ENCODE assay signal across 13 cellular contexts in genomic region chr16:24800586-24800985, GRCh38. TPM values are rescaled to one million over a fixed set of nuclear protein-coding genes. Genes with fewer than 3 reads are reported as not detected.
A peak's percentile ranks its signal among the peaks of the same experiment; 100 is the strongest.
DNase-seq lines count a peak whose midpoint lies in the region; ATAC-seq lines count a peak whose summit lies in the region.
"Had no signal": no experiment of that assay in that cellular context is flagged by ENCODE, and none has a peak within 500 bp of the region (broad histone marks: within the 10 kb centered on the region; RNA-seq: fewer than 3 reads in every experiment).

No MANE protein-coding gene starts in this region.

- H3K27me3 ChIP-seq in mesenchymal stem cell (ENCODE audit: control insufficient read depth in 1 of 2, insufficient read depth in 1 of 2, low read length in 2 of 2), result no peaks in the 10 kb centered on the region

- H4K8ac ChIP-seq in mesenchymal stem cell (ENCODE audit: low read length), result no peak overlapping the region

- H2BK120ac ChIP-seq in mesenchymal stem cell (ENCODE audit: low read depth, low read length), result no peak overlapping the region

- no peak overlapping the region for H2BK15ac ChIP-seq in mesenchymal stem cell (ENCODE audit: low read depth, poor library complexity, severe bottlenecking)

- H4K91ac ChIP-seq in mesenchymal stem cell (ENCODE audit: low read length), result no peak overlapping the region

- H3K27ac ChIP-seq in mesenchymal stem cell (ENCODE audit: low read length, poor library complexity, severe bottlenecking), result no peak overlapping the region

- no peak overlapping the region for H3K4me2 ChIP-seq in mesenchymal stem cell (ENCODE audit: low read length, poor library complexity, severe bottlenecking)

- ATAC-seq in GM19452 (IDR thresholded peaks at IDR 0.05; ENCODE audit: unreplicated experiment) (no peak), HG03045 (IDR thresholded peaks at IDR 0.05; ENCODE audit: unreplicated experiment) (no peak)
- ATAC-seq: activated T-cell treated with anti-CD3 and anti-CD28 coated beads, Interleukin-2, amount 50 U/mL, for 4 hours; stimulated activated naive B cell treated with anti-CD40 and anti-IgM and Interleukin-4, amounts not matched to agents 10 μg/mL and 1 μg/mL and 100 μg/mL, for 72 hours had no signal

- no peak overlapping the region for H2AK5ac ChIP-seq in mesenchymal stem cell (ENCODE audit: low read length, severe bottlenecking)

- H2BK5ac ChIP-seq in mesenchymal stem cell (ENCODE audit: low read depth, low read length, poor library complexity, severe bottlenecking), result no peak overlapping the region

- peaks cover 26% of the 10 kb centered on the region for H3K79me1 ChIP-seq in mesenchymal stem cell (replicated peaks; ENCODE audit: low read length, poor library complexity, severe bottlenecking)

- H3K4me1 ChIP-seq in mesenchymal stem cell (ENCODE audit: control insufficient read depth, insufficient read depth, low read depth, low read length), result peaks cover 4% of the 10 kb centered on the region

- H3K9ac ChIP-seq in mesenchymal stem cell (ENCODE audit: low read length), result no peak overlapping the region

- H3K36me3 ChIP-seq in mesenchymal stem cell (ENCODE audit: control insufficient read depth in 1 of 2, insufficient read depth in 2 of 2, low read depth in 1 of 2, low read length in 2 of 2), result peaks cover 41 to 99% of the 10 kb centered on the region in 2 experiments

- H2AFZ ChIP-seq in mesenchymal stem cell (ENCODE audit: low read depth, low read length), result no peak overlapping the region

- H3K4me3 ChIP-seq in mesenchymal stem cell (ENCODE audit: insufficient read depth in 1 of 2, low read depth in 1 of 2, low read length in 2 of 2), result no peak overlapping the region

- DNase-seq in DMS 273 (lab: John Stamatoyannopoulos, UW; ENCODE audit: unreplicated experiment) (peak; percentile 53), DMS 273 treated with DMSO at 0.1 percent for 48 hours (lab: John Stamatoyannopoulos, UW) (no peak), NCI-H460 (ENCODE audit: extremely low read depth, low read depth) (peak; percentile 26), dermis blood vessel endothelial cell (peak; percentile 61), mesenchymal stem cell (peak; percentile 68), COLO668 (lab: John Stamatoyannopoulos, UW; ENCODE audit: unreplicated experiment) (no peak)
- DNase-seq: 8988T; activated T-cell treated with anti-CD3 and anti-CD28 coated beads, Interleukin-2, amount 50 U/mL, for 4 hours; NCI-H446 treated with DMSO at 0.1 percent for 48 hours; right cardiac atrium; stimulated activated naive B cell treated with anti-CD40 and anti-IgM and Interleukin-4, amounts not matched to agents 10 μg/mL and 1 μg/mL and 100 μg/mL, for 72 hours had no signal

- no peak overlapping the region for H3K14ac ChIP-seq in mesenchymal stem cell (ENCODE audit: low read length in 2 of 2)

- H3K23ac ChIP-seq in mesenchymal stem cell (ENCODE audit: low read length in 2 of 2), result peak overlapping the region in 1 of 2 experiments; percentile 32

- peak overlapping the region in 1 of 2 experiments; percentile 34 for H3K18ac ChIP-seq in mesenchymal stem cell (ENCODE audit: low read depth in 1 of 2, low read length in 2 of 2)

- WGBS in mesenchymal stem cell, result 70% methylated on average over 4 of the region's 4 CpGs

- no peak overlapping the region for H2BK12ac ChIP-seq in mesenchymal stem cell (ENCODE audit: low read length in 2 of 2)

- no peaks in the 10 kb centered on the region for H3K9me3 ChIP-seq in mesenchymal stem cell (ENCODE audit: control insufficient read depth, low read length)

- no peak overlapping the region for H3K4ac ChIP-seq in mesenchymal stem cell (ENCODE audit: low read depth in 1 of 2, low read length in 2 of 2)

RNA-seq across cellular contexts. Expression of gene SLC5A11, which starts 45.2 kb away (rescaled TPM):
- total RNA-seq in NCI-H460 (2014; rRNA removed; shearing (Covaris generic)), result not detected in 2 replicates
- 0.17 TPM in 1 of 2 replicates, not detected in the other for polyA plus RNA-seq in NCI-H460 (2014; cell fraction: nucleus; rRNA removed)
- 0.05 and 0.17 TPM in 2 replicates for total RNA-seq in dermis blood vessel endothelial cell
- 0.03 TPM for polyA plus RNA-seq in mesenchymal stem cell (2013, experiment 1 of 2)
- polyA plus RNA-seq in mesenchymal stem cell (2013, experiment 2 of 2), result not detected
- total RNA-seq: right cardiac atrium had no signal

Comparison
In these comparisons a context has a peak if more than half of its experiments do, and no peak if none do; other contexts are left out.
1. DNase-seq: peak in DMS 273 (single experiment), NCI-H460 (single experiment), dermis blood vessel endothelial cell (single experiment) and mesenchymal stem cell (single experiment); none in DMS 273 treated with DMSO at 0.1 percent for 48 hours (single experiment) and COLO668 (single experiment).